ENCODE assay signal across 29 cellular contexts in the genomic region with DNA sequence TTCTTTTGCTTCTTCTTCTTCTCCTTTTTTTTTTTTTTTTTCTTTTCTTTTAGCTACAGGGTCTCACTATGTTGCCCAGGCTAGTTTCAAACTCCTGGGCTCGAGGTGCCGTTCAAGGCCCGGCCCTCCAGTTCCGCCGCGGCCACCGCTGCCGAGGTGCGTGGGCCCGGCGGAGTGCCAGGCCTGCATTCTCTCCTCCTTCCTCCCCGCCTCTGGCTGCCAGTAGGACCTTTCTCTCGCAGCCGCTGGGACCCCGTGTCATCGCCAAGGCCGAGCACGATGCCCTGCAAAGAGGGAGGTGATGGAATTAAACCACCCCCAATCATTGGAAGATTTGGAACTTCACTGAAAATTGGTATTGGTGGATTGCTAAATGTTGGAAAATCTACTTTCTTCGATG.
"Had no signal": no experiment of that assay in that cellular context is flagged by ENCODE, and none has a peak within 500 bp of the region (broad histone marks: within the 10 kb centered on the region; RNA-seq: fewer than 3 reads in every experiment).

No MANE protein-coding gene starts in this region.

- DNase-seq: activated CD4-positive, alpha-beta memory T cell treated with anti-CD3 and anti-CD28 coated beads, Interleukin-2, amount 10 ng/mL, durations not matched to agents 7 days and 5 days; activated CD4-positive, alpha-beta T cell treated with anti-CD3 and anti-CD28 coated beads for 1 hour; activated CD4-positive, alpha-beta T cell treated with anti-CD3 and anti-CD28 coated beads for 48 hours; activated CD4-positive, CD25-positive, alpha-beta regulatory T cell; activated CD8-positive, alpha-beta memory T cell treated with anti-CD3 and anti-CD28 coated beads for 24 hours; activated CD8-positive, alpha-beta memory T cell treated with anti-CD3 and anti-CD28 coated beads, Interleukin-2, amount 10 ng/mL, durations not matched to agents 7 days and 5 days; activated CD8-positive, alpha-beta memory T cell treated with anti-CD3 and anti-CD28 coated beads, Interleukin-2, amount 50 U/mL, for 48 hours; activated effector memory CD4-positive, alpha-beta T cell treated with Interleukin-2 at 50 U/mL for 16 hours; activated naive CD4-positive, alpha-beta T cell treated with anti-CD3 and anti-CD28 coated beads, Interleukin-2, amount 10 ng/mL, durations not matched to agents 7 days and 5 days; activated naive CD8-positive, alpha-beta T cell treated with anti-CD3 and anti-CD28 coated beads, Interleukin-2, amount 50 U/mL, for 24 hours; activated T-cell treated with anti-CD3 and anti-CD28 coated beads, Interleukin-2, amount 50 U/mL, for 48 hours; amniotic stem cell; aorta; brain microvascular endothelial cell; central memory CD4-positive, alpha-beta T cell; NCI-H1105; NCI-H1417 treated with DMSO at 0.1 percent for 48 hours; NCI-H187 treated with DMSO at 0.1 percent for 48 hours; NCI-H2081; NCI-H2171 treated with DMSO at 0.1 percent for 48 hours; NCI-H226; NCI-H446 treated with DMSO at 0.1 percent for 48 hours; NCI-H524; NCI-H69; OCI-M1; Right ventricle myocardium superior; T1000; WERI-Rb-1 had no signal

- H3K4me3 ChIP-seq: SK-N-MC had no signal

- H3K36me3 ChIP-seq: brain microvascular endothelial cell, WERI-Rb-1 had no signal

- ATAC-seq: activated CD8-positive, alpha-beta memory T cell treated with anti-CD3 and anti-CD28 coated beads, Interleukin-2, amount 10 ng/mL, durations not matched to agents 7 days and 5 days; activated naive CD8-positive, alpha-beta T cell treated with anti-CD3 and anti-CD28 coated beads, Interleukin-2, amount 50 U/mL, for 24 hours had no signal

- H3K27me3 ChIP-seq: brain microvascular endothelial cell had no signal

- H3K27ac ChIP-seq: brain microvascular endothelial cell, SK-N-MC, WERI-Rb-1 had no signal
